7 cellular contexts compared by ENCODE assay signal in the genomic region with DNA sequence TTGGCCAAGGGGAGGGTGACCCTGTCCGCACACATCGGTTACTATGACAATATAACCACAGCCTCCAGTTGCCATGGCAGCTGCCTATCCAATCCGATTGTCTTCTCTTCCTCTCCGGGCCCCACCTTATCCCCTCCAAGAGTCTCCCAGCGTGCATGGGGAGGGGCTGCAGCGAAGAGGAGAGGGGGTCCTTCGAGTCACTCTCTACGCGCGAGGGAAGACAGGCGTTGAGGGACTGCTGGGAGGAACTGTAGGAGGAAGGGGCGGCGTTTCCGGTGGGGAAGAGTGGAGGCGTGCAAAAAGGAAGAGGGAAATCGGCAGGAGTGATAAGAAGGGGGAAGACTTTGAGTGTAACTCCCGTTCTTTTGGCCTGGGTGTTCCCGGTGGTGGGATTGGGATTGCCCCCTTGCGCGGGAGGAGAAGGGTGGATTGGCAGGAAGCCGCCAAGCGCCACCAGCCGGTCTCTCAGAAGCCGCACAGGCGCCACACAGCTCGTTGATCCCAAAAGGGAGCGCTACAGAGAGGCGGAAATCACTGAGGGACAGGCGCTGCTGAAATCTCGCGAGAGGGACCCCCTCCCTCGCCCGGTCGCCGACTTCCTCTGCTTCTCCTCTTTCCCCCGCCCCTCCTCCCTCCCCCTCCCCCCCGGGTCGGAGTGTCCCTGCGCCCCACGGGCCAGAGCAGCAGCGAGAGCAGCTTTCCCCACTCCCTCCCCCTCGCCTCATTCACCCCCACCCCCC. TPM values are rescaled to one million over a fixed set of nuclear protein-coding genes. Genes with fewer than 3 reads are reported as not detected.
DNase-seq lines count a peak whose midpoint lies in the region; ATAC-seq, FAIRE-seq and TF ChIP-seq lines count a peak whose summit lies in the region.

No MANE protein-coding gene starts in this region.

- no peak for TF ChIP-seq POLR2A in body of pancreas (IDR thresholded peaks at IDR 0.05)

- no peaks in the 10 kb centered on the region for H3K36me3 ChIP-seq in body of pancreas (replicated peaks in 1 of 2; ENCODE audit: insufficient read depth in 1 of 2, low read depth in 2 of 2)

- peak overlapping the region; percentile 81 to 92 for H3K4me3 ChIP-seq in body of pancreas

- peak; percentile 98 for FAIRE-seq in TTC549 (lab: Jason Lieb, UNC)

- H3K4me1 ChIP-seq in body of pancreas = peaks cover 23% of the 10 kb centered on the region

- WGBS in body of pancreas, 2 donors = 0 to 2% methylated on average over 41 to 42 of the region's 42 CpGs

- peak; percentile 94 for DNase-seq in NCI-H2107 (lab: John Stamatoyannopoulos, UW)
- peak; percentile 96 to 98 (median 98) for DNase-seq in body of pancreas
- DNase-seq in iPS DF 19.7 (ENCODE audit: low read depth, low spot score) = peak; percentile 97
- peak; percentile 99 for DNase-seq in sciatic nerve (ENCODE audit: low spot score)

- intact Hi-C loops in body of pancreas (cut with DNase I) = no loop called here
- intact Hi-C loops in sciatic nerve (cut with DNase I) = no loop called here

- no peaks in the 10 kb centered on the region for H3K27me3 ChIP-seq in body of pancreas

- no peaks in the 10 kb centered on the region for H3K9me3 ChIP-seq in body of pancreas

- peak overlapping the region; percentile 92 to 98 (median 96) for H3K27ac ChIP-seq in body of pancreas

- ATAC-seq in GM18519 (IDR thresholded peaks at IDR 0.05; ENCODE audit: low FRiP score, unreplicated experiment) = peak; percentile 40
- ATAC-seq in HG03064 (IDR thresholded peaks at IDR 0.05; ENCODE audit: low read depth, unreplicated experiment) = peak; percentile 35
- ATAC-seq in body of pancreas = peak; percentile 81
- peak; percentile 92 for ATAC-seq in sciatic nerve

- TF ChIP-seq CTCF in body of pancreas (IDR thresholded peaks at IDR 0.05) = peak in 3 of 7 experiments; percentile 6 to 27 (median 6)

RNA-seq across cellular contexts. Expression of gene SMG7, which starts 0.4 kb away (rescaled TPM):
- 10 to 100 TPM; 22.4 to 34.2 TPM for total RNA-seq in body of pancreas
- 75.2 TPM for total RNA-seq in sciatic nerve

RNA-seq across cellular contexts. Expression of gene NMNAT2, which starts 53.7 kb away (rescaled TPM):
- 1 to 10 TPM; 1.0 to 1.3 TPM for total RNA-seq in body of pancreas
- total RNA-seq in sciatic nerve = 2.6 TPM

Comparison
In these comparisons a context has a peak if more than half of its experiments do, and no peak if none do; other contexts are left out.
1. Peak in every context shown above with its lines: DNase-seq, ATAC-seq, H3K4me3 ChIP-seq and H3K27ac ChIP-seq.
2. ATAC-seq: peak in every context shown above with its lines; median percentile 92 in sciatic nerve; 81 in body of pancreas; 40 in GM18519; 35 in HG03064.